ENCODE assay signal across 10 cellular contexts in the genomic region with DNA sequence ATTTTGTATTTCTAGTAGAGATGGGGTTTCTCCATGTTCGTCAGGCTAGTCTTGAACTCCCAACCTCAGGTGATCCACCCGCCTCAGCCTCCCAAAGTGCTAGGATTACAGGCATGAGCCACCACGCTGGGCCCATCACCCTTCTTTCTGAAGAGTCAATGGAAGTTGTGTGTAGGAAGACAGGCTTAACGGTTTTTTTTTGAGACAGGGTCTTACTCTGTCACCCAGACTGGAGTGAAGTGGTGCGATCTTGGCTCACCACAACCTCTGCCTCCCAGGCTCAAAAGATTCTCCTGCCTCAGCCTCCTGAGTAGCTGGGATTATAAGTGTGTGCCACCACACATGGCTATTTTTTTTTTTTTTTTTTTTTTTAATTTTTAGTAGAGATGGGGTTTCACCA. TPM values are rescaled to one million over a fixed set of nuclear protein-coding genes. Genes with fewer than 3 reads are reported as not detected.
DNase-seq lines count a peak whose midpoint lies in the region; ATAC-seq, FAIRE-seq and TF ChIP-seq lines count a peak whose summit lies in the region.
"Not testable (repeated sequence)": the region's sequence is repeated elsewhere in the genome, so short reads cannot be mapped to it uniquely, and the experiment has no call there.
"Had no signal": no experiment of that assay in that cellular context is flagged by ENCODE, and none has a peak within 500 bp of the region (broad histone marks: within the 10 kb centered on the region; RNA-seq: fewer than 3 reads in every experiment).

No MANE protein-coding gene starts in this region.

- 0 out of 2 replicates have a peak overlapping the region, but pooled peaks have one; percentile 42 for H3K4ac ChIP-seq in IMR-90 (ENCODE audit: low read depth, low read length)

- DNase-seq in BJ (ENCODE audit: low read depth); IMR-90; activated B cell treated with CpG ODN at 0.5 μM for 24 hours; GM12878 (ENCODE audit: low read depth, low spot score); lower leg skin (ENCODE audit: low spot score in 2 of 2); thoracic aorta (ENCODE audit: low spot score): not testable (repeated sequence)

- 0 out of 2 replicates have a peak overlapping the region, but pooled peaks have one; percentile 37 for H3K56ac ChIP-seq in IMR-90 (ENCODE audit: extremely low read depth, insufficient read depth, low read length)

- TSS peak; percentile 31 for BruUV-seq in IMR-90 (replicated peaks; lab: Mats Ljungman, UMichigan)
- BruUV-seq in GM12878 (replicated peaks; lab: Mats Ljungman, UMichigan), result not testable (repeated sequence)

- H2BK120ac ChIP-seq in IMR-90 (ENCODE audit: low read depth, low read length), result not testable (repeated sequence)

- H4K8ac ChIP-seq in IMR-90 (ENCODE audit: low read depth in 2 of 2, low read length in 2 of 2), result not testable (repeated sequence)

- RAD21 ChIA-PET in GM12878 (lab: Charles Lee; ENCODE audit: unreplicated experiment), result interaction anchor here (10.4 to 22.2 kb wide), 2 partner anchors 11 to 19 kb away, joined by 105 to 695 read pairs; no protein-coding TSS in a partner anchor

- not testable (repeated sequence) for H2AFZ ChIP-seq in IMR-90 (replicated peaks; ENCODE audit: low read length, poor library complexity); GM12878 (ENCODE audit: control insufficient read depth, low read depth, low read length); parathyroid adenoma

- not testable (repeated sequence) for H2BK20ac ChIP-seq in IMR-90 (ENCODE audit: low read depth, low read length)

- H2BK5ac ChIP-seq in IMR-90 (ENCODE audit: low read depth, low read length, poor library complexity, severe bottlenecking), result peak overlapping the region; percentile 6

- peaks cover 36% of the 10 kb centered on the region for H3K4me1 Mint-ChIP-seq in activated B cell treated with CpG ODN at 0.5 μM for 24 hours

- H3K9ac ChIP-seq in IMR-90 (ENCODE audit: low read depth, low read length), result peak overlapping the region; percentile 99; the same call in 1 of the 2 replicates
- peak overlapping the region; percentile 86; the same call in 1 of the 2 replicates for H3K9ac ChIP-seq in GM12878 (ENCODE audit: control insufficient read depth, insufficient read depth, low read length)
- not testable (repeated sequence) for H3K9ac ChIP-seq in parathyroid adenoma

- POLR2A ChIA-PET in BJ (lab: Charles Lee), result interaction anchor here (1.6 kb wide), 1 partner anchor 13 kb away, joined by 8 read pairs; no protein-coding TSS in a partner anchor
- POLR2A ChIA-PET in IMR-90 (lab: Charles Lee; ENCODE audit: unreplicated experiment), result interaction anchor here (0.8 kb wide), 1 partner anchor 10 kb away, joined by 4 read pairs; no protein-coding TSS in a partner anchor
- POLR2A ChIA-PET in activated B cell treated with CpG ODN at 0.5 μM for 24 hours (lab: Charles Lee), result interaction anchor here (0.7 to 7.5 kb wide), 3 partner anchors 10 to 17 kb away, joined by 3 to 78 read pairs (median 30); no protein-coding TSS in a partner anchor
- POLR2A ChIA-PET in GM12878 (lab: Charles Lee), result interaction anchor here (0.6 to 12.7 kb wide), 7 partner anchors 8 to 96 kb away, joined by 3 to 128 read pairs (median 7); a partner anchor contains a TSS

- SMC1A ChIA-PET in GM12878 (lab: Charles Lee; ENCODE audit: uncharacterized antibody, unreplicated experiment), result interaction anchor here (1.2 to 23.6 kb wide), 3 partner anchors 12 to 34 kb away, joined by 3 to 874 read pairs (median 92); no protein-coding TSS in a partner anchor

- peak overlapping the region; percentile 3; the same call in 1 of the 2 replicates for H3K14ac ChIP-seq in IMR-90 (replicated peaks; ENCODE audit: low read depth, low read length)

- ATAC-seq in IMR-90 (ENCODE audit: low read depth); activated B cell treated with CpG ODN at 0.5 μM for 24 hours (ENCODE audit: low read depth); GM12878; thoracic aorta (ENCODE audit: insufficient number of reproducible peaks, low FRiP score, low read depth): not testable (repeated sequence)

- not testable (repeated sequence) for H3K9me3 ChIP-seq in IMR-90 (ENCODE audit: control insufficient read depth, insufficient read depth, low read length); GM12878 (replicated peaks; ENCODE audit: control insufficient read depth, insufficient read depth, low read length); esophagus (ENCODE audit: control insufficient read depth in 2 of 2, insufficient read depth in 1 of 2, low read depth in 1 of 2, low read length in 1 of 2); parathyroid adenoma (ENCODE audit: control insufficient read depth, low read length); thoracic aorta

- not testable (repeated sequence) for TF ChIP-seq POLR2A in IMR-90 (IDR thresholded peaks at IDR 0.05; ENCODE audit: low read depth, low read length); GM12878 (IDR thresholded peaks at IDR 0.05; ENCODE audit: low read depth, low read length); lower leg skin (IDR thresholded peaks at IDR 0.05)

- H3K9me1 ChIP-seq in IMR-90 (ENCODE audit: insufficient read depth, low read length), result peaks cover 25% of the 10 kb centered on the region

- H3K4me2 ChIP-seq in IMR-90 (ENCODE audit: low read depth, low read length) (peak overlapping the region; percentile 91), GM12878 (ENCODE audit: control insufficient read depth, insufficient read depth) (peak overlapping the region; percentile 73), parathyroid adenoma (ENCODE audit: low read length) (peak overlapping the region; percentile 78)

- not testable (repeated sequence) for TF ChIP-seq CTCF in BJ (IDR thresholded peaks at IDR 0.05; ENCODE audit: insufficient read depth, low read depth, low read length); IMR-90 (conservative IDR thresholded peaks at IDR 0.05; ENCODE audit: low read depth, low read length); activated B cell treated with CpG ODN at 0.5 μM for 24 hours (IDR thresholded peaks at IDR 0.05); GM12878 (IDR thresholded peaks at IDR 0.05 in 2 of 3, conservative IDR thresholded peaks at IDR 0.05 in 1 of 3; ENCODE audit: control insufficient read depth in 2 of 3, extremely low read depth in 1 of 3, insufficient read depth in 1 of 3, low read depth in 3 of 3, low read length in 3 of 3); lower leg skin (IDR thresholded peaks at IDR 0.05); parathyroid adenoma (IDR thresholded peaks at IDR 0.05); thoracic aorta (IDR thresholded peaks at IDR 0.05)

- not testable (repeated sequence) for FAIRE-seq in GM12878 (lab: Jason Lieb, UNC)

- intact Hi-C loops in IMR-90 (cut with micrococcal nuclease); activated B cell treated with CpG ODN at 0.5 μM for 24 hours (cut with micrococcal nuclease); GM12878 (cut with micrococcal nuclease; ENCODE audit: unreplicated experiment); lower leg skin (cut with DNase I; ENCODE audit: low total_unique reads): not testable (repeated sequence)

- H3K27me3 ChIP-seq in BJ (ENCODE audit: control insufficient read depth, insufficient read depth, low read length); IMR-90 (ENCODE audit: control insufficient read depth, insufficient read depth, low read length); GM12878 (replicated peaks in 1 of 2; ENCODE audit: control insufficient read depth in 2 of 2, insufficient read depth in 2 of 2, low read length in 1 of 2); esophagus (ENCODE audit: control insufficient read depth in 1 of 2, insufficient read depth in 2 of 2, low read length in 2 of 2); parathyroid adenoma (ENCODE audit: control insufficient read depth, insufficient read depth, low read length); thoracic aorta (replicated peaks; ENCODE audit: insufficient read depth): not testable (repeated sequence)

- H3K36me3 ChIP-seq in BJ (ENCODE audit: control insufficient read depth, insufficient read depth, low read length); GM12878 (ENCODE audit: control insufficient read depth in 2 of 2, insufficient read depth in 2 of 2, low read length in 1 of 2); esophagus (ENCODE audit: control insufficient read depth in 2 of 2, insufficient read depth in 2 of 2, low read length in 1 of 2); parathyroid adenoma (ENCODE audit: control insufficient read depth, insufficient read depth, low read length); thoracic aorta: not testable (repeated sequence)
- H3K36me3 ChIP-seq in IMR-90 (ENCODE audit: control insufficient read depth, insufficient read depth, low read length), result peaks cover 13% of the 10 kb centered on the region

- H3K27ac ChIP-seq in IMR-90 (ENCODE audit: insufficient read depth, low read length); GM12878 (ENCODE audit: control insufficient read depth, insufficient read depth): not testable (repeated sequence)
- H3K27ac ChIP-seq in esophagus (ENCODE audit: low read depth in 2 of 2, low read length in 1 of 2) (peak overlapping the region; percentile 95 to 99), parathyroid adenoma (peak overlapping the region; percentile 32), thoracic aorta (peak overlapping the region; percentile 98 to 99)

- TF ChIP-seq RAD21 in IMR-90 (IDR thresholded peaks at IDR 0.05; ENCODE audit: low read length); GM12878 (IDR thresholded peaks at IDR 0.05; ENCODE audit: insufficient read depth, low read depth, low read length): not testable (repeated sequence)

- H4K91ac ChIP-seq in IMR-90 (ENCODE audit: insufficient read depth, low read depth, low read length), result not testable (repeated sequence)

- peaks cover 13% of the 10 kb centered on the region for H3K27me3 Mint-ChIP-seq in activated B cell treated with CpG ODN at 0.5 μM for 24 hours

- H2AK5ac ChIP-seq in IMR-90 (ENCODE audit: low read depth, low read length), result not testable (repeated sequence)

- H3K18ac ChIP-seq in IMR-90 (ENCODE audit: low read depth, low read length), result not testable (repeated sequence)

- H3K79me2 ChIP-seq in GM12878 (ENCODE audit: control insufficient read depth, insufficient read depth, low read length) (peaks cover 64% of the 10 kb centered on the region), parathyroid adenoma (peaks cover 34% of the 10 kb centered on the region)

- not testable (repeated sequence) for H4K5ac ChIP-seq in IMR-90 (ENCODE audit: low read depth, low read length)

- H2AK9ac ChIP-seq in IMR-90 (replicated peaks; ENCODE audit: low read depth, low read length, poor library complexity), result not testable (repeated sequence)

- H3K79me1 ChIP-seq in IMR-90 (ENCODE audit: low read depth in 1 of 2, low read length in 2 of 2), result peaks cover 4 to 43% of the 10 kb centered on the region in 2 experiments; a peak in 3 of 4 replicates

- peak overlapping the region; percentile 86 for H3K4me3 Mint-ChIP-seq in activated B cell treated with CpG ODN at 0.5 μM for 24 hours

- CTCF ChIA-PET in BJ (lab: Yijun Ruan, JAX), result interaction anchor here (1.4 to 33.9 kb wide), 3 partner anchors 13 to 25 kb away, joined by 3 to 983 read pairs (median 113); no protein-coding TSS in a partner anchor
- CTCF ChIA-PET in IMR-90 (lab: Yijun Ruan, JAX), result interaction anchor here (0.8 to 1.4 kb wide), 4 partner anchors 9 to 20 kb away, joined by 3 to 6 read pairs (median 6); no protein-coding TSS in a partner anchor
- CTCF ChIA-PET in activated B cell treated with CpG ODN at 0.5 μM for 24 hours (lab: Charles Lee), result interaction anchor here (0.9 to 2.9 kb wide), 2 partner anchors 20 to 26 kb away, joined by 3 to 15 read pairs; no protein-coding TSS in a partner anchor
- CTCF ChIA-PET in GM12878 (lab: Yijun Ruan, JAX), result interaction anchor here (1.5 to 25.7 kb wide), 3 partner anchors 11 to 41 kb away, joined by 4 to 1294 read pairs (median 60); no protein-coding TSS in a partner anchor

- H3K9me3 Mint-ChIP-seq in activated B cell treated with CpG ODN at 0.5 μM for 24 hours, result not testable (repeated sequence)

- H3K4me1 ChIP-seq in IMR-90 (ENCODE audit: control insufficient read depth, insufficient read depth, low read length) (peaks cover 34% of the 10 kb centered on the region), GM12878 (ENCODE audit: control insufficient read depth, insufficient read depth, low read length) (peaks cover 30% of the 10 kb centered on the region), esophagus (ENCODE audit: control insufficient read depth in 2 of 2, insufficient read depth in 2 of 2, low read length in 1 of 2) (peaks cover 0 to 25% of the 10 kb centered on the region in 2 donors), thoracic aorta (ENCODE audit: control insufficient read depth in 1 of 2, low read depth in 2 of 2) (peaks cover 34 to 59% of the 10 kb centered on the region in 2 donors)
- H3K4me1 ChIP-seq in parathyroid adenoma, result not testable (repeated sequence)

- not testable (repeated sequence) for H3K23ac ChIP-seq in IMR-90 (ENCODE audit: low read depth, low read length)

- peaks cover 69% of the 10 kb centered on the region for H4K20me1 ChIP-seq in IMR-90 (ENCODE audit: insufficient read depth, low read length)
- H4K20me1 ChIP-seq in GM12878 (ENCODE audit: control insufficient read depth, insufficient read depth), result not testable (repeated sequence)

- in situ Hi-C loops in IMR-90 (cut with MboI; ENCODE audit: low sequenced_read_pairs); GM12878 (cut with MboI): not testable (repeated sequence)

- dilution Hi-C loops in IMR-90 (cut with HindIII; ENCODE audit: low sequenced_read_pairs, unreplicated experiment), result not testable (repeated sequence)

- H3K4me3 ChIP-seq in BJ (ENCODE audit: low read depth, low read length), result peak overlapping the region; percentile 100
- H3K4me3 ChIP-seq in IMR-90 (ENCODE audit: insufficient read depth, low read depth, low read length), result peak overlapping the region; percentile 98
- peak overlapping the region; percentile 94 for H3K4me3 ChIP-seq in GM12878
- H3K4me3 ChIP-seq in esophagus (ENCODE audit: low read depth in 1 of 2, low read length in 2 of 2), result peak overlapping the region; percentile 37 to 95
- H3K4me3 ChIP-seq in lower leg skin (ENCODE audit: low read depth, poor library complexity, severe bottlenecking), result peak overlapping the region; percentile 31
- peak overlapping the region; percentile 100 for H3K4me3 ChIP-seq in parathyroid adenoma (ENCODE audit: low read depth, low read length)
- H3K4me3 ChIP-seq in thoracic aorta, result peak overlapping the region; percentile 96

- H3K36me3 Mint-ChIP-seq in activated B cell treated with CpG ODN at 0.5 μM for 24 hours (ENCODE audit: low read depth), result not testable (repeated sequence)

- TF ChIP-seq EP300 in GM12878 (IDR thresholded peaks at IDR 0.05; ENCODE audit: borderline replicate concordance in 1 of 2, control insufficient read depth in 1 of 2, low read depth in 2 of 2, low read length in 2 of 2), result not testable (repeated sequence)

- H2BK15ac ChIP-seq in IMR-90 (ENCODE audit: low read depth, low read length), result not testable (repeated sequence)

- WGBS in IMR-90 (ENCODE audit: extremely low coverage in 2 of 2, insufficient read length in 1 of 2), 2 experiments, result no CpG with 5 or more reads among the region's 5 CpGs
- WGBS in GM12878 (ENCODE audit: insufficient coverage, insufficient replicate concordance, low lambda C conversion rate, missing lambda C conversion rate), result 59% methylated on average over 5 of the region's 5 CpGs
- WGBS in esophagus, 2 donors, result 21 to 46% methylated on average over 5 of the region's 5 CpGs
- WGBS in lower leg skin, 2 donors, result 3 to 4% methylated on average over 5 of the region's 5 CpGs

- not testable (repeated sequence) for H3K27ac Mint-ChIP-seq in activated B cell treated with CpG ODN at 0.5 μM for 24 hours

RNA-seq across cellular contexts. Expression of a gene that starts 2.2 kb away (rescaled TPM):
- polyA plus RNA-seq in BJ (2011; rRNA removed), result 537 and 840 TPM in 2 replicates
- 412 and 437 TPM in 2 replicates for polyA minus RNA-seq in BJ (2011; rRNA and poly(A)+ RNA removed)
- total RNA-seq in IMR-90 (2012; rRNA removed), result 753 and 755 TPM in 2 replicates
- 563 and 927 TPM in 2 replicates for polyA plus RNA-seq in IMR-90 (2012; rRNA removed)
- polyA plus RNA-seq in IMR-90 (2012; cell fraction: cytosol; rRNA removed), result 602 and 638 TPM in 2 replicates
- 1,137 and 1,144 TPM in 2 replicates for polyA plus RNA-seq in IMR-90 (2012; cell fraction: nucleus; rRNA removed; ENCODE audit: low replicate concordance)
- total RNA-seq in activated B cell treated with CpG ODN at 0.5 μM for 24 hours, result 40.4 and 47.5 TPM in 2 replicates
- 58.3 and 77.1 TPM in 2 replicates for total RNA-seq in GM12878 (2013; cell fraction: nucleolus; rRNA removed)
- total RNA-seq in GM12878 (2014; rRNA removed), result 130 and 136 TPM in 2 replicates
- 31.6 and 35.1 TPM in 2 replicates for total RNA-seq in GM12878 (2014; rRNA removed; fragmentation: Illumina TruSeq; extraction: Trizol)
- total RNA-seq in GM12878 (2021), result 188 and 189 TPM in 2 replicates
- polyA plus RNA-seq in GM12878 (2011; ENCODE audit: low read depth), result 30.2 TPM
- polyA plus RNA-seq in GM12878 (2011; rRNA removed), result 37.3 and 52.9 TPM in 2 replicates
- polyA plus RNA-seq in GM12878 (2011; cell fraction: cytosol; rRNA removed), result 76.4 and 82.6 TPM in 2 replicates
- 164 and 324 TPM in 2 replicates for polyA plus RNA-seq in GM12878 (2011; cell fraction: nucleus; rRNA removed)
- polyA plus RNA-seq in GM12878 (2012), result 32.4 and 54.8 TPM in 2 replicates
- 9.6 and 30.1 TPM in 2 replicates for polyA plus RNA-seq in GM12878 (2014; fragmentation: Illumina TruSeq; extraction: Trizol)
- polyA plus RNA-seq in GM12878 (2014; fragmentation: Nextera tagmentation; extraction: Ambion mirVana), result 1 to 10 TPM in 1 of 2 experiments, under 1 TPM in 1; 0.42 to 6.0 TPM
- 101 and 109 TPM in 2 replicates for polyA plus RNA-seq in GM12878 (2014; rRNA removed)
- 100 to 1,000 TPM; 320 to 334 TPM for polyA plus RNA-seq in GM12878 (2016; fragmentation: Nextera tagmentation; extraction: Ambion mirVana)
- polyA minus RNA-seq in GM12878 (2011; rRNA and poly(A)+ RNA removed), result 42.8 and 77.1 TPM in 2 replicates
- polyA minus RNA-seq in GM12878 (2011; cell fraction: cytosol; rRNA and poly(A)+ RNA removed), result 30.6 and 41.6 TPM in 2 replicates
- polyA minus RNA-seq in GM12878 (2011; cell fraction: nucleus; rRNA and poly(A)+ RNA removed), result 32.8 and 46.7 TPM in 2 replicates
- polyA plus RNA-seq in esophagus, result 100 to 1,000 TPM; 183 to 230 TPM
- total RNA-seq in lower leg skin, result 100 to 1,000 TPM; 530 to 611 (median 555) TPM
- total RNA-seq in thoracic aorta, result 100 to 1,000 TPM; 740 to 804 TPM

RNA-seq across cellular contexts. Expression of a gene that starts 34.5 kb away (rescaled TPM):
- polyA plus RNA-seq in BJ (2011; rRNA removed), result 1.9 TPM in 2 replicates
- 1.8 and 2.4 TPM in 2 replicates for polyA minus RNA-seq in BJ (2011; rRNA and poly(A)+ RNA removed)
- 2.3 and 2.5 TPM in 2 replicates for total RNA-seq in IMR-90 (2012; rRNA removed)
- polyA plus RNA-seq in IMR-90 (2012; rRNA removed), result 9.0 and 11.6 TPM in 2 replicates
- 4.0 and 8.8 TPM in 2 replicates for polyA plus RNA-seq in IMR-90 (2012; cell fraction: cytosol; rRNA removed)
- 14.6 and 16.6 TPM in 2 replicates for polyA plus RNA-seq in IMR-90 (2012; cell fraction: nucleus; rRNA removed; ENCODE audit: low replicate concordance)
- 0.39 and 0.47 TPM in 2 replicates for total RNA-seq in activated B cell treated with CpG ODN at 0.5 μM for 24 hours
- total RNA-seq in GM12878 (2013; cell fraction: nucleolus; rRNA removed), result 6.4 and 6.6 TPM in 2 replicates
- total RNA-seq in GM12878 (2014; rRNA removed), result 1.6 and 2.1 TPM in 2 replicates
- 1.6 and 1.8 TPM in 2 replicates for total RNA-seq in GM12878 (2014; rRNA removed; fragmentation: Illumina TruSeq; extraction: Trizol)
- total RNA-seq in GM12878 (2021), result 5.1 and 5.9 TPM in 2 replicates
- 0.37 TPM for polyA plus RNA-seq in GM12878 (2011; ENCODE audit: low read depth)
- 2.3 and 2.8 TPM in 2 replicates for polyA plus RNA-seq in GM12878 (2011; rRNA removed)
- 5.1 and 5.8 TPM in 2 replicates for polyA plus RNA-seq in GM12878 (2011; cell fraction: cytosol; rRNA removed)
- polyA plus RNA-seq in GM12878 (2011; cell fraction: nucleus; rRNA removed), result 7.3 and 9.3 TPM in 2 replicates
- 0.89 and 1.00 TPM in 2 replicates for polyA plus RNA-seq in GM12878 (2012)
- polyA plus RNA-seq in GM12878 (2014; fragmentation: Illumina TruSeq; extraction: Trizol), result 3.2 and 4.0 TPM in 2 replicates
- polyA plus RNA-seq in GM12878 (2014; fragmentation: Nextera tagmentation; extraction: Ambion mirVana), result under 1 TPM; 0.11 to 0.27 TPM
- 3.2 and 3.3 TPM in 2 replicates for polyA plus RNA-seq in GM12878 (2014; rRNA removed)
- under 1 TPM; 0.48 to 0.49 TPM for polyA plus RNA-seq in GM12878 (2016; fragmentation: Nextera tagmentation; extraction: Ambion mirVana)
- polyA minus RNA-seq in GM12878 (2011; rRNA and poly(A)+ RNA removed), result 3.7 and 6.0 TPM in 2 replicates
- polyA minus RNA-seq in GM12878 (2011; cell fraction: cytosol; rRNA and poly(A)+ RNA removed), result 4.8 and 6.2 TPM in 2 replicates
- 3.5 and 5.5 TPM in 2 replicates for polyA minus RNA-seq in GM12878 (2011; cell fraction: nucleus; rRNA and poly(A)+ RNA removed)
- polyA plus RNA-seq in esophagus, result under 1 TPM; 0.36 to 0.59 TPM
- 1 to 10 TPM in 1 of 4 donors, under 1 TPM in 3; 0.21 to 1.1 (median 0.67) TPM for total RNA-seq in lower leg skin
- total RNA-seq in thoracic aorta, result under 1 TPM in 1 of 2 donors, not detected in 1; 0.42 TPM
- total RNA-seq: T-helper 1 cell treated with Interleukin-12 subunit alpha and Interleukin-12 subunit beta and Interleukin-4 antibody, amounts not matched to agents 30 ng/mL and 1 ng/mL, for 36 hours had no signal

RNA-seq across cellular contexts. Expression of a gene that starts 36.7 kb away (rescaled TPM):
- polyA plus RNA-seq in BJ (2011; rRNA removed) (0.49 and 0.77 TPM in 2 replicates), IMR-90 (2012; rRNA removed) (0.86 and 1.4 TPM in 2 replicates), GM12878 (2011; rRNA removed) (10.5 and 20.9 TPM in 2 replicates), GM12878 (2014; fragmentation: Illumina TruSeq; extraction: Trizol) (25.7 and 31.2 TPM in 2 replicates), GM12878 (2014; fragmentation: Nextera tagmentation; extraction: Ambion mirVana) (1 to 10 TPM; 2.6 to 3.4 TPM), GM12878 (2014; rRNA removed) (34.4 and 38.4 TPM in 2 replicates), GM12878 (2016; fragmentation: Nextera tagmentation; extraction: Ambion mirVana) (10 to 100 TPM; 60.3 to 64.2 TPM), esophagus (10 to 100 TPM; 23.8 to 24.9 TPM)
- 0.19 and 0.82 TPM in 2 replicates for polyA minus RNA-seq in BJ (2011; rRNA and poly(A)+ RNA removed)
- total RNA-seq in IMR-90 (2012; rRNA removed) (0.18 and 0.28 TPM in 2 replicates), activated B cell treated with CpG ODN at 0.5 μM for 24 hours (7.0 and 7.4 TPM in 2 replicates), GM12878 (2014; rRNA removed) (24.4 and 36.5 TPM in 2 replicates), GM12878 (2014; rRNA removed; fragmentation: Illumina TruSeq; extraction: Trizol) (16.5 and 17.2 TPM in 2 replicates), GM12878 (2021) (46.3 and 52.1 TPM in 2 replicates), lower leg skin (10 to 100 TPM; 30.5 to 45.4 (median 41.4) TPM), thoracic aorta (10 to 100 TPM; 12.7 to 15.8 TPM)
- 0.15 and 0.41 TPM in 2 replicates for polyA plus RNA-seq in IMR-90 (2012; cell fraction: cytosol; rRNA removed)
- 10.3 and 13.3 TPM in 2 replicates for polyA plus RNA-seq in IMR-90 (2012; cell fraction: nucleus; rRNA removed; ENCODE audit: low replicate concordance)
- 64.1 and 65.1 TPM in 2 replicates for total RNA-seq in GM12878 (2013; cell fraction: nucleolus; rRNA removed)
- 18.2 TPM for polyA plus RNA-seq in GM12878 (2011; ENCODE audit: low read depth)
- 24.1 and 29.5 TPM in 2 replicates for polyA plus RNA-seq in GM12878 (2011; cell fraction: cytosol; rRNA removed)
- polyA plus RNA-seq in GM12878 (2011; cell fraction: nucleus; rRNA removed), result 35.2 and 36.4 TPM in 2 replicates
- polyA plus RNA-seq in GM12878 (2012), result 25.7 and 38.9 TPM in 2 replicates
- 35.6 and 48.7 TPM in 2 replicates for polyA minus RNA-seq in GM12878 (2011; rRNA and poly(A)+ RNA removed)
- polyA minus RNA-seq in GM12878 (2011; cell fraction: cytosol; rRNA and poly(A)+ RNA removed), result 21.6 and 23.9 TPM in 2 replicates
- 25.8 and 43.8 TPM in 2 replicates for polyA minus RNA-seq in GM12878 (2011; cell fraction: nucleus; rRNA and poly(A)+ RNA removed)

RNA-seq across cellular contexts. Expression of a gene that starts 55.8 kb away (rescaled TPM):
- polyA plus RNA-seq in BJ (2011; rRNA removed), result not detected in 2 replicates
- not detected in 2 replicates for polyA minus RNA-seq in BJ (2011; rRNA and poly(A)+ RNA removed)
- total RNA-seq in IMR-90 (2012; rRNA removed), result not detected in 2 replicates
- not detected in 2 replicates for polyA plus RNA-seq in IMR-90 (2012; rRNA removed)
- 0.03 TPM in 1 of 2 replicates, not detected in the other for polyA plus RNA-seq in IMR-90 (2012; cell fraction: cytosol; rRNA removed)
- 0.29 TPM in 1 of 2 replicates, not detected in the other for polyA plus RNA-seq in IMR-90 (2012; cell fraction: nucleus; rRNA removed; ENCODE audit: low replicate concordance)
- total RNA-seq in activated B cell treated with CpG ODN at 0.5 μM for 24 hours, result 0.32 and 0.38 TPM in 2 replicates
- not detected in 2 replicates for total RNA-seq in GM12878 (2013; cell fraction: nucleolus; rRNA removed)
- not detected in 2 replicates for total RNA-seq in GM12878 (2014; rRNA removed)
- total RNA-seq in GM12878 (2014; rRNA removed; fragmentation: Illumina TruSeq; extraction: Trizol), result not detected in 2 replicates
- total RNA-seq in GM12878 (2021), result 0.29 and 0.36 TPM in 2 replicates
- not detected for polyA plus RNA-seq in GM12878 (2011; ENCODE audit: low read depth)
- polyA plus RNA-seq in GM12878 (2011; rRNA removed), result 0.22 and 0.45 TPM in 2 replicates
- 0.39 and 0.52 TPM in 2 replicates for polyA plus RNA-seq in GM12878 (2011; cell fraction: cytosol; rRNA removed)
- polyA plus RNA-seq in GM12878 (2011; cell fraction: nucleus; rRNA removed), result 0.25 TPM in 2 replicates
- 0.18 TPM in 1 of 2 replicates, not detected in the other for polyA plus RNA-seq in GM12878 (2012)
- polyA plus RNA-seq in GM12878 (2014; fragmentation: Illumina TruSeq; extraction: Trizol), result 0.16 TPM in 1 of 2 replicates, not detected in the other
- polyA plus RNA-seq in GM12878 (2014; fragmentation: Nextera tagmentation; extraction: Ambion mirVana), result not detected
- polyA plus RNA-seq in GM12878 (2014; rRNA removed), result 0.44 TPM in 1 of 2 replicates, not detected in the other
- polyA plus RNA-seq in GM12878 (2016; fragmentation: Nextera tagmentation; extraction: Ambion mirVana), result not detected
- 0.22 and 1.2 TPM in 2 replicates for polyA minus RNA-seq in GM12878 (2011; rRNA and poly(A)+ RNA removed)
- not detected in 2 replicates for polyA minus RNA-seq in GM12878 (2011; cell fraction: cytosol; rRNA and poly(A)+ RNA removed)
- not detected in 2 replicates for polyA minus RNA-seq in GM12878 (2011; cell fraction: nucleus; rRNA and poly(A)+ RNA removed)
- 100 to 1,000 TPM; 470 to 576 TPM for polyA plus RNA-seq in esophagus
- total RNA-seq in lower leg skin, result 100 to 1,000 TPM; 211 to 281 (median 251) TPM
- not detected for total RNA-seq in thoracic aorta
- total RNA-seq: dermis microvascular lymphatic vessel endothelial cell; T-helper 1 cell treated with Interleukin-12 subunit alpha and Interleukin-12 subunit beta and Interleukin-4 antibody, amounts not matched to agents 30 ng/mL and 1 ng/mL, for 36 hours had no signal

Comparison
In these comparisons a context has a peak if more than half of its experiments do, and no peak if none do; other contexts are left out.
1. H3K4me3 ChIP-seq: peak in every context shown above with its lines; median percentile 100 in BJ; 100 in parathyroid adenoma; 98 in IMR-90; 96 in thoracic aorta; 94 in GM12878; 66 in esophagus; 31 in lower leg skin.